ENCODE assay signal across 11 cellular contexts in the genomic region with DNA sequence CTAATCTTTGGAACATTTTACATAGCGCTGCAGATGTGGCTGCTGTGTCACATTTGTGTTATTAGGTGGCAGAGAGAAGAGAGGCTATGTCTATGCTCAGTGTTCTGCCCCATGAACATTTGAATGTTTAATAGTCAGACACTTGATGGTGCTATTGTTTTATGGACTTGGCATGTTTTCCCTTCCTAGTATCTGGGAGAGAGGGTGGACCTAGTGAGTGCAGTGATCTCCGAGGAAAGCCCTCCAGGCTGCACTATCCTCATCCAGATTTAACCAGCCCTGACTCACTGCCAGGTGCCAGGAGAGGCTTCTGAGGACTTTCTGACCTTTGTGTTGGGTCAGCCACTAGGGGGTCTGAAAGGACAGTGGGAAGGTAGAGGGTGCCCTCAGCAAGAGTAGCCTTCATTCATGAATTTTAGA. TPM values are rescaled to one million over a fixed set of nuclear protein-coding genes. Genes with fewer than 3 reads are reported as not detected.
A peak's percentile ranks its signal among the peaks of the same experiment; 100 is the strongest.
DNase-seq lines count a peak whose midpoint lies in the region; ATAC-seq and TF ChIP-seq lines count a peak whose summit lies in the region.
"Had no signal": no experiment of that assay in that cellular context is flagged by ENCODE, and none has a peak within 500 bp of the region (broad histone marks: within the 10 kb centered on the region; RNA-seq: fewer than 3 reads in every experiment).

No MANE protein-coding gene starts in this region.

- TF ChIP-seq POLR2A in vagina (IDR thresholded peaks at IDR 0.05): no peak

- no peaks in the 10 kb centered on the region for H3K79me1 ChIP-seq in H9 (ENCODE audit: insufficient read depth, low read depth, low read length, poor library complexity, severe bottlenecking)

- no peaks in the 10 kb centered on the region for H4K20me1 ChIP-seq in H9 (ENCODE audit: control insufficient read depth, insufficient read depth, insufficient read length)

- H3K23me2 ChIP-seq in H9 (ENCODE audit: insufficient read length, low read depth, low read length, poor library complexity, severe bottlenecking): no peaks in the 10 kb centered on the region

- peak in 3 of 4 experiments; percentile 16 to 54 (median 23) for ATAC-seq in T-cell (replicated peaks in 1 of 4)

- H3K27me3 Mint-ChIP-seq in H9 (ENCODE audit: low read depth) (no peaks in the 10 kb centered on the region), T-cell (no peaks in the 10 kb centered on the region)
- H3K27me3 Mint-ChIP-seq: activated naive CD8-positive, alpha-beta T cell treated with anti-CD3 and anti-CD28 coated beads, Interleukin-2, amount 10 ng/mL, durations not matched to agents 7 days and 5 days had no signal

- H3K56ac ChIP-seq in H9 (ENCODE audit: insufficient read length, low read depth, low read length): no peak overlapping the region

- H2BK15ac ChIP-seq in H9 (ENCODE audit: low read depth, low read length): no peak overlapping the region

- no peak overlapping the region for H2AFZ ChIP-seq in H9 (ENCODE audit: low read length)

- H2AK5ac ChIP-seq in H9 (ENCODE audit: insufficient read length, low read length): no peak overlapping the region

- no peak overlapping the region for H2BK120ac ChIP-seq in H9 (ENCODE audit: low read depth, low read length, poor library complexity, severe bottlenecking)

- H2BK20ac ChIP-seq in H9 (ENCODE audit: low read depth, low read length, poor library complexity, severe bottlenecking): no peak overlapping the region

- no peak overlapping the region for H3K18ac ChIP-seq in H9 (ENCODE audit: insufficient read length, low read depth, low read length)

- H3K9me3 ChIP-seq in H9 (ENCODE audit: control insufficient read depth, low read depth, low read length) (no peaks in the 10 kb centered on the region), vagina (no peaks in the 10 kb centered on the region), colonic mucosa (no peaks in the 10 kb centered on the region)

- H3K4me1 ChIP-seq in H9 (ENCODE audit: insufficient read depth, low read length) (no peaks in the 10 kb centered on the region), vagina (no peaks in the 10 kb centered on the region), colonic mucosa (no peaks in the 10 kb centered on the region)

- H3K9ac ChIP-seq in H9 (ENCODE audit: extremely low read depth, insufficient read length, low read length) (no peak overlapping the region), colonic mucosa (ENCODE audit: low read depth in 2 of 2, low read length in 2 of 2) (no peak overlapping the region)

- H3K23ac ChIP-seq in H9 (ENCODE audit: insufficient read length, low read depth, low read length): no peak overlapping the region

- no peak overlapping the region for H3K27ac ChIP-seq in H9 (ENCODE audit: insufficient read length, low read depth, low read length)
- no peak overlapping the region for H3K27ac ChIP-seq in vagina
- no peak overlapping the region for H3K27ac ChIP-seq in colonic mucosa
- H3K27ac ChIP-seq: HL-60 had no signal

- H3K79me2 ChIP-seq in H9 (ENCODE audit: insufficient read depth, low read length): no peaks in the 10 kb centered on the region

- no peak overlapping the region for H3K4ac ChIP-seq in H9 (ENCODE audit: low read depth, low read length)

- WGBS in H9 (ENCODE audit: extremely low coverage, insufficient read length, low lambda C conversion rate): no CpG with 5 or more reads among the region's 2 CpGs

- TF ChIP-seq CTCF in H9 (conservative IDR thresholded peaks at IDR 0.05) (peak; percentile 41; the same call in 2 of the 3 replicates), vagina (IDR thresholded peaks at IDR 0.05) (no peak), colonic mucosa (IDR thresholded peaks at IDR 0.05) (no peak)

- no peak overlapping the region for H3K4me2 ChIP-seq in H9 (ENCODE audit: insufficient read depth, insufficient read length, low read length)

- DNase-seq in ELF-1 (ENCODE audit: low read depth, low spot score) (peak; percentile 57), H9 (peak; percentile 37), T-cell (no peak), medulla oblongata (ENCODE audit: extremely low spot score) (peak; percentile 37), vagina (ENCODE audit: extremely low spot score in 2 of 2) (no peak), colonic mucosa (no peak), mesenteric fat pad (ENCODE audit: low spot score) (no peak), 8988T (no peak)
- DNase-seq: activated naive CD8-positive, alpha-beta T cell treated with anti-CD3 and anti-CD28 coated beads, Interleukin-2, amount 10 ng/mL, durations not matched to agents 7 days and 5 days had no signal

- no peak overlapping the region for H2BK5ac ChIP-seq in H9 (ENCODE audit: insufficient read length, low read length)

- no peak overlapping the region for H2BK12ac ChIP-seq in H9 (ENCODE audit: insufficient read length, low read depth, low read length)

- intact Hi-C loops in vagina (cut with DNase I) (no loop called here), colonic mucosa (cut with DNase I) (loop anchor here (10.0 kb wide), 1 partner anchor 225 kb away; no protein-coding TSS in a partner anchor)

- no peak overlapping the region for H4K8ac ChIP-seq in H9 (replicated peaks; ENCODE audit: insufficient read length, low read depth, low read length)

- peaks cover 0 to 53% of the 10 kb centered on the region in 2 donors for H3K36me3 ChIP-seq in vagina
- peaks cover 16% of the 10 kb centered on the region for H3K36me3 ChIP-seq in colonic mucosa

- CTCF ChIA-PET in T-cell (lab: Charles Lee): interaction anchor here in 1 of 2 donors (1.1 to 1.8 kb wide), 2 partner anchors 23 to 108 kb away, joined by 3 to 6 read pairs; no protein-coding TSS in a partner anchor

- H4K5ac ChIP-seq in H9 (ENCODE audit: insufficient read length, low read depth, low read length): no peak overlapping the region

- H4K91ac ChIP-seq in H9 (ENCODE audit: insufficient read length, low read depth, low read length): no peak overlapping the region

- no peak overlapping the region for H3T11ph ChIP-seq in H9 (ENCODE audit: low read length)

- H3K27me3 ChIP-seq in H9 (ENCODE audit: insufficient read depth, low read length) (no peaks in the 10 kb centered on the region), vagina (no peaks in the 10 kb centered on the region), colonic mucosa (no peaks in the 10 kb centered on the region)

- H3K4me3 Mint-ChIP-seq in H9: no peak overlapping the region
- no peak overlapping the region for H3K4me3 Mint-ChIP-seq in T-cell
- H3K4me3 Mint-ChIP-seq: activated naive CD8-positive, alpha-beta T cell treated with anti-CD3 and anti-CD28 coated beads, Interleukin-2, amount 10 ng/mL, durations not matched to agents 7 days and 5 days; nephron had no signal

- H3K4me1 Mint-ChIP-seq in H9 (no peaks in the 10 kb centered on the region), T-cell (peaks cover 22 to 30% (median 24%) of the 10 kb centered on the region in 3 donors)
- H3K4me1 Mint-ChIP-seq: nephron had no signal

- H3K36me3 Mint-ChIP-seq in H9 (ENCODE audit: insufficient read depth in 1 of 3, low read depth in 3 of 3) (peaks cover 23 to 75% (median 57%) of the 10 kb centered on the region in 3 experiments; a peak in 6 of 7 replicates), T-cell (peaks cover 52% of the 10 kb centered on the region)

- H3K14ac ChIP-seq in H9 (ENCODE audit: insufficient read depth, low read length): no peak overlapping the region

- peak overlapping the region in 1 of 3 experiments; percentile 59; a peak in 2 of 7 replicates for H3K27ac Mint-ChIP-seq in H9
- peak overlapping the region in 1 of 2 donors; percentile 52 for H3K27ac Mint-ChIP-seq in T-cell
- H3K27ac Mint-ChIP-seq: activated naive CD8-positive, alpha-beta T cell treated with anti-CD3 and anti-CD28 coated beads, Interleukin-2, amount 10 ng/mL, durations not matched to agents 7 days and 5 days; nephron had no signal

- H3K4me3 ChIP-seq in vagina: no peak overlapping the region
- no peak overlapping the region for H3K4me3 ChIP-seq in colonic mucosa

- H3K9me3 Mint-ChIP-seq in H9: no peaks in the 10 kb centered on the region
- no peaks in the 10 kb centered on the region for H3K9me3 Mint-ChIP-seq in T-cell
- H3K9me3 Mint-ChIP-seq: activated naive CD8-positive, alpha-beta T cell treated with anti-CD3 and anti-CD28 coated beads, Interleukin-2, amount 10 ng/mL, durations not matched to agents 7 days and 5 days; nephron had no signal

- POLR2A ChIA-PET in T-cell (lab: Charles Lee): interaction anchor here in 1 of 2 donors (0.6 kb wide), 1 partner anchor 238 kb away, joined by 4 read pairs; no protein-coding TSS in a partner anchor

RNA-seq across cellular contexts. Expression of gene ZFC3H1, which starts 24.3 kb away (rescaled TPM):
- 24.4 and 26.4 TPM in 2 replicates for total RNA-seq in H9 (2021)
- 100 to 1,000 TPM in 3 of 5 donors, 10 to 100 TPM in 2; 85.5 to 146 (median 106) TPM for total RNA-seq in T-cell
- total RNA-seq in vagina: 121 TPM
- total RNA-seq in colonic mucosa: 10 to 100 TPM; 37.8 to 38.8 TPM
- total RNA-seq in mesenteric fat pad: 51.5 TPM

RNA-seq across cellular contexts. Expression of gene THAP2, which starts 24.8 kb away (rescaled TPM):
- total RNA-seq in H9 (2021) (2.5 and 3.7 TPM in 2 replicates), T-cell (10 to 100 TPM in 2 of 5 donors, 1 to 10 TPM in 3; 8.3 to 23.1 (median 8.6) TPM), vagina (4.7 TPM), colonic mucosa (1 to 10 TPM; 3.8 to 6.0 TPM), mesenteric fat pad (10.1 TPM)

RNA-seq across cellular contexts. Expression of gene TMEM19, which starts 46.5 kb away (rescaled TPM):
- 17.3 and 18.4 TPM in 2 replicates for total RNA-seq in H9 (2021)
- 10 to 100 TPM; 14.1 to 21.5 (median 17.7) TPM for total RNA-seq in T-cell
- total RNA-seq in vagina: 19.6 TPM
- 10 to 100 TPM; 37.7 to 39.2 TPM for total RNA-seq in colonic mucosa
- total RNA-seq in mesenteric fat pad: 24.9 TPM

Comparison
In these comparisons a context has a peak if more than half of its experiments do, and no peak if none do; other contexts are left out.
1. DNase-seq: peak in ELF-1 (single experiment), H9 (single experiment) and medulla oblongata (single experiment); none in T-cell (0 of 34), vagina (0 of 2), colonic mucosa (single experiment), mesenteric fat pad (single experiment) and 8988T (single experiment).